ENCODE assay signal across 1 cellular context in genomic region chr1:8202182-8202905, GRCh38.
TF ChIP-seq lines count a peak whose summit lies in the region.

No MANE protein-coding gene starts in this region.

TF ChIP-seq in HepG2, 621 proteins besides CTCF, POLR2A, EP300 and RAD21 (continued from another document and continues in another):
- no peak for TF ChIP-seq GPBP1L1 (CRISPR knock-in tag; IDR thresholded peaks at IDR 0.05)
- TF ChIP-seq ADNP (CRISPR knock-in tag; IDR thresholded peaks at IDR 0.05) = no peak
- TF ChIP-seq THAP11 (CRISPR knock-in tag; IDR thresholded peaks at IDR 0.05) = peak; percentile 30; the same call in 1 of the 2 replicates
- no peak for TF ChIP-seq ZNF652 (CRISPR knock-in tag; IDR thresholded peaks at IDR 0.05; ENCODE audit: borderline replicate concordance, low read depth)
- 0 out of 2 replicates have a peak, but pooled peaks have one; percentile 11 for TF ChIP-seq PHF8 (CRISPR knock-in tag; IDR thresholded peaks at IDR 0.05)
- TF ChIP-seq ELF1 (CRISPR knock-in tag; IDR thresholded peaks at IDR 0.05) = no peak
- TF ChIP-seq RXRA (CRISPR knock-in tag; IDR thresholded peaks at IDR 0.05) = peak; percentile 80; the same call in 1 of the 2 replicates
- TF ChIP-seq ZNF343 (CRISPR knock-in tag; IDR thresholded peaks at IDR 0.05) = no peak
- TF ChIP-seq THRA (CRISPR knock-in tag; IDR thresholded peaks at IDR 0.05; ENCODE audit: borderline replicate concordance) = peak; percentile 54; the same call in 1 of the 2 replicates
- TF ChIP-seq PTBP1 (IDR thresholded peaks at IDR 0.05; ENCODE audit: low read depth, low read length, poor library complexity, severe bottlenecking) = no peak
- TF ChIP-seq SAFB2 (CRISPR knock-in tag; IDR thresholded peaks at IDR 0.05; ENCODE audit: borderline replicate concordance, low read depth) = no peak
- TF ChIP-seq PAXIP1 (CRISPR knock-in tag; conservative IDR thresholded peaks at IDR 0.05) = peak; percentile 74
- peak; percentile 30; the same call in 1 of the 2 replicates for TF ChIP-seq ZNF362 (CRISPR knock-in tag; IDR thresholded peaks at IDR 0.05; ENCODE audit: borderline replicate concordance)
- no peak for TF ChIP-seq KLF15 (CRISPR knock-in tag; IDR thresholded peaks at IDR 0.05; ENCODE audit: borderline replicate concordance)
- TF ChIP-seq RAD51 (IDR thresholded peaks at IDR 0.05; ENCODE audit: borderline replicate concordance) = no peak
- TF ChIP-seq ZNF407 (CRISPR knock-in tag; IDR thresholded peaks at IDR 0.05; ENCODE audit: not compliant biosample characterization) = no peak
- peak; percentile 66 for TF ChIP-seq ATF1 (CRISPR knock-in tag; IDR thresholded peaks at IDR 0.05)
- 0 out of 2 replicates have a peak, but pooled peaks have one; percentile 28 for TF ChIP-seq ZNF503 (CRISPR knock-in tag; IDR thresholded peaks at IDR 0.05)
- TF ChIP-seq ZNF703 (CRISPR knock-in tag; IDR thresholded peaks at IDR 0.05; ENCODE audit: borderline replicate concordance) = no peak
- peak; percentile 69; the same call in 1 of the 2 replicates for TF ChIP-seq ZBTB43 (CRISPR knock-in tag; conservative IDR thresholded peaks at IDR 0.05)
- TF ChIP-seq ZNF775 (CRISPR knock-in tag; IDR thresholded peaks at IDR 0.05; ENCODE audit: borderline replicate concordance) = 0 out of 2 replicates have a peak, but pooled peaks have one; percentile 30
- TF ChIP-seq ELF3 (CRISPR knock-in tag; IDR thresholded peaks at IDR 0.05) = peak; percentile 54; the same call in 1 of the 2 replicates
- no peak for TF ChIP-seq MTA3 (CRISPR knock-in tag; IDR thresholded peaks at IDR 0.05)
- TF ChIP-seq AKAP8 (CRISPR knock-in tag; IDR thresholded peaks at IDR 0.05) = no peak
- peak in 1 of 2 experiments; percentile 34; a peak in 1 of 4 replicates for TF ChIP-seq HMGXB4 (CRISPR knock-in tag; IDR thresholded peaks at IDR 0.05; ENCODE audit: borderline replicate concordance in 1 of 2, low read depth in 1 of 2)
- TF ChIP-seq ZBTB33 (CRISPR knock-in tag; IDR thresholded peaks at IDR 0.05) = peak; percentile 83
- no peak for TF ChIP-seq ZNF83 (CRISPR knock-in tag; IDR thresholded peaks at IDR 0.05; ENCODE audit: borderline replicate concordance)
- TF ChIP-seq EZH2 (conservative IDR thresholded peaks at IDR 0.05; ENCODE audit: low read depth, low read length) = no peak
- 0 out of 2 replicates have a peak, but pooled peaks have one; percentile 31 for TF ChIP-seq ZC3H4 (CRISPR knock-in tag; IDR thresholded peaks at IDR 0.05; ENCODE audit: borderline replicate concordance)
- peak; percentile 29 for TF ChIP-seq STAG1 (CRISPR knock-in tag; IDR thresholded peaks at IDR 0.05)
- 0 out of 2 replicates have a peak, but pooled peaks have one; percentile 30 for TF ChIP-seq MEF2D (CRISPR knock-in tag; IDR thresholded peaks at IDR 0.05)
- 0 out of 2 replicates have a peak, but pooled peaks have one; percentile 65 for TF ChIP-seq HOXA7 (CRISPR knock-in tag; IDR thresholded peaks at IDR 0.05)
- TF ChIP-seq HNRNPH1 (optimal IDR thresholded peaks at IDR 0.05; ENCODE audit: low read depth, low read length) = no peak
